Comparison of ENCODE assay signal across 20 cellular contexts in genomic region chr21:21624674-21625073, GRCh38.
DNase-seq lines count a peak whose midpoint lies in the region; ATAC-seq, FAIRE-seq and TF ChIP-seq lines count a peak whose summit lies in the region.
"Had no signal": no experiment of that assay in that cellular context is flagged by ENCODE, and none has a peak within 500 bp of the region (broad histone marks: within the 10 kb centered on the region; RNA-seq: fewer than 3 reads in every experiment).

No MANE protein-coding gene starts in this region.

- no peak for ATAC-seq in T-cell (replicated peaks in 1 of 4)
- ATAC-seq: GM23338 had no signal

- H3K27me3 ChIP-seq in astrocyte (ENCODE audit: insufficient read depth, low read length) (no peaks in the 10 kb centered on the region), prostate gland (replicated peaks; ENCODE audit: insufficient read depth) (no peaks in the 10 kb centered on the region)
- H3K27me3 ChIP-seq: BLaER1, tibial artery had no signal

- H3K4me1 Mint-ChIP-seq in astrocyte (ENCODE audit: low read depth, unreplicated experiment) (peaks cover 8% of the 10 kb centered on the region), T-cell (no peaks in the 10 kb centered on the region)
- H3K4me1 Mint-ChIP-seq: activated naive CD8-positive, alpha-beta T cell treated with anti-CD3 and anti-CD28 coated beads, Interleukin-2, amount 10 ng/mL, durations not matched to agents 7 days and 5 days had no signal

- CTCF ChIA-PET in T-cell (lab: Charles Lee): no interaction called here

- no peaks in the 10 kb centered on the region for H3K4me1 ChIP-seq in astrocyte (ENCODE audit: insufficient read depth, low read length)
- H3K4me1 ChIP-seq in prostate gland (replicated peaks): no peaks in the 10 kb centered on the region
- H3K4me1 ChIP-seq: BLaER1, tibial artery had no signal

- no peaks in the 10 kb centered on the region for H3K9me3 ChIP-seq in astrocyte (ENCODE audit: insufficient read depth, low read depth, low read length)
- no peaks in the 10 kb centered on the region for H3K9me3 ChIP-seq in prostate gland
- H3K9me3 ChIP-seq: BLaER1, tibial artery had no signal

- H3K9me3 Mint-ChIP-seq in astrocyte (ENCODE audit: unreplicated experiment) (no peaks in the 10 kb centered on the region), T-cell (peaks cover 0 to 21% (median 9%) of the 10 kb centered on the region in 3 donors)
- H3K9me3 Mint-ChIP-seq: GM23338; stimulated activated naive CD8-positive, alpha-beta T cell treated with anti-CD3 and anti-CD28 coated beads, Interleukin-15, Interleukin-2, amounts not matched to agents 100 ng/mL and 50 ng/mL, for 24 hours had no signal

- H3K27ac ChIP-seq in astrocyte (ENCODE audit: low read depth, low read length) (no peak overlapping the region), prostate gland (no peak overlapping the region)
- H3K27ac ChIP-seq: BLaER1, tibial artery had no signal

- H3K4me3 Mint-ChIP-seq in astrocyte (ENCODE audit: unreplicated experiment): no peak overlapping the region
- H3K4me3 Mint-ChIP-seq in T-cell: no peak overlapping the region
- H3K4me3 Mint-ChIP-seq: activated naive CD8-positive, alpha-beta T cell treated with anti-CD3 and anti-CD28 coated beads, Interleukin-2, amount 10 ng/mL, durations not matched to agents 7 days and 5 days; GM23338; stimulated activated naive CD8-positive, alpha-beta T cell treated with anti-CD3 and anti-CD28 coated beads, Interleukin-15, Interleukin-2, amounts not matched to agents 100 ng/mL and 50 ng/mL, for 24 hours had no signal

- no peak overlapping the region for H3K9ac ChIP-seq in astrocyte (ENCODE audit: low read length)
- H3K9ac ChIP-seq: BLaER1 had no signal

- no peaks in the 10 kb centered on the region for H4K20me1 ChIP-seq in astrocyte (ENCODE audit: insufficient read depth, low read length)
- H4K20me1 ChIP-seq: BLaER1 had no signal

- H3K4me3 ChIP-seq in astrocyte (ENCODE audit: insufficient read depth, low read depth, low read length) (no peak overlapping the region), fibroblast of villous mesenchyme (ENCODE audit: low read depth, low read length) (no peak overlapping the region), prostate gland (no peak overlapping the region)
- H3K4me3 ChIP-seq: BLaER1, GM23338, lung, tibial artery had no signal

- H2AFZ ChIP-seq in astrocyte (ENCODE audit: low read depth, low read length): no peak overlapping the region
- H2AFZ ChIP-seq: GM23338 had no signal

- H3K4me2 ChIP-seq in astrocyte (ENCODE audit: low read length): no peak overlapping the region
- H3K4me2 ChIP-seq: BLaER1, GM23338 had no signal

- H3K36me3 Mint-ChIP-seq in astrocyte (ENCODE audit: low read depth, unreplicated experiment): no peaks in the 10 kb centered on the region
- H3K36me3 Mint-ChIP-seq in T-cell: no peaks in the 10 kb centered on the region
- H3K36me3 Mint-ChIP-seq: activated naive CD8-positive, alpha-beta T cell treated with anti-CD3 and anti-CD28 coated beads, Interleukin-2, amount 10 ng/mL, durations not matched to agents 7 days and 5 days had no signal

- H3K27ac Mint-ChIP-seq in astrocyte (ENCODE audit: unreplicated experiment) (peak overlapping the region; percentile 16), T-cell (no peak overlapping the region)
- H3K27ac Mint-ChIP-seq: activated naive CD8-positive, alpha-beta T cell treated with anti-CD3 and anti-CD28 coated beads, Interleukin-2, amount 10 ng/mL, durations not matched to agents 7 days and 5 days; GM23338; stimulated activated naive CD8-positive, alpha-beta T cell treated with anti-CD3 and anti-CD28 coated beads, Interleukin-15, Interleukin-2, amounts not matched to agents 100 ng/mL and 50 ng/mL, for 24 hours had no signal

- DNase-seq in H4 (ENCODE audit: low spot score) (peak; percentile 5), astrocyte (ENCODE audit: low read depth) (peak; percentile 87), fibroblast of villous mesenchyme (ENCODE audit: low read depth) (peak; percentile 69), T-cell (no peak), posterior cingulate gyrus (no peak), NCI-H82 treated with DMSO at 0.1 percent for 48 hours (lab: John Stamatoyannopoulos, UW; ENCODE audit: unreplicated experiment) (no peak), prostate gland (ENCODE audit: low spot score) (no peak)
- DNase-seq: activated CD4-positive, alpha-beta T cell treated with anti-CD3 and anti-CD28 coated beads, Interleukin-2, amount 50 U/mL, for 48 hours; activated CD8-positive, alpha-beta memory T cell treated with anti-CD3 and anti-CD28 coated beads, Interleukin-2, amount 50 U/mL, for 48 hours; activated naive CD8-positive, alpha-beta T cell treated with anti-CD3 and anti-CD28 coated beads, Interleukin-2, amount 10 ng/mL, durations not matched to agents 7 days and 5 days; NCI-H1417; NCI-H526; nucleus accumbens; stimulated activated CD4-positive, alpha-beta T cell treated with anti-CD3 and anti-CD28 coated beads, Interleukin-4, amount 100 ng/mL, for 4 hours; T-helper 9 cell; tibial artery had no signal

- WGBS in prostate gland: 18% methylated on average over 1 of the region's 1 CpG

- H3K36me3 ChIP-seq in astrocyte (ENCODE audit: insufficient read depth, low read length) (no peaks in the 10 kb centered on the region), prostate gland (no peaks in the 10 kb centered on the region)
- H3K36me3 ChIP-seq: BLaER1, tibial artery had no signal

- FAIRE-seq in astrocyte (lab: Jason Lieb, UNC): peak; percentile 52

- TF ChIP-seq CTCF in astrocyte (IDR thresholded peaks at IDR 0.05; ENCODE audit: insufficient read depth, low read depth, low read length): no peak
- TF ChIP-seq CTCF in fibroblast of villous mesenchyme (IDR thresholded peaks at IDR 0.05; ENCODE audit: insufficient read depth, low read depth, low read length): no peak
- no peak for TF ChIP-seq CTCF in prostate gland (IDR thresholded peaks at IDR 0.05)

- no peaks in the 10 kb centered on the region for H3K79me2 ChIP-seq in astrocyte (ENCODE audit: insufficient read depth, low read length)

- H3K27me3 Mint-ChIP-seq in astrocyte (ENCODE audit: low read depth, unreplicated experiment) (no peaks in the 10 kb centered on the region), T-cell (no peaks in the 10 kb centered on the region)
- H3K27me3 Mint-ChIP-seq: activated naive CD8-positive, alpha-beta T cell treated with anti-CD3 and anti-CD28 coated beads, Interleukin-2, amount 10 ng/mL, durations not matched to agents 7 days and 5 days; stimulated activated naive CD8-positive, alpha-beta T cell treated with anti-CD3 and anti-CD28 coated beads, Interleukin-15, Interleukin-2, amounts not matched to agents 100 ng/mL and 50 ng/mL, for 24 hours had no signal

- no peak for TF ChIP-seq POLR2A in prostate gland (IDR thresholded peaks at IDR 0.05)

- intact Hi-C loops in posterior cingulate gyrus (cut with DNase I) (no loop called here), prostate gland (cut with DNase I) (no loop called here)

- POLR2A ChIA-PET in T-cell (lab: Charles Lee): no interaction called here

Comparison
In these comparisons a context has a peak if more than half of its experiments do, and no peak if none do; other contexts are left out.
1. DNase-seq: peak in H4 (single experiment), astrocyte (single experiment) and fibroblast of villous mesenchyme (single experiment); none in T-cell (0 of 34), posterior cingulate gyrus (0 of 10), NCI-H82 treated with DMSO at 0.1 percent for 48 hours (single experiment) and prostate gland (single experiment).